11 cellular contexts compared by ENCODE assay signal in genomic region chr6:164062872-164063271, GRCh38.
"Had no signal": no experiment of that assay in that cellular context is flagged by ENCODE, and none has a peak within 500 bp of the region (broad histone marks: within the 10 kb centered on the region; RNA-seq: fewer than 3 reads in every experiment).

No MANE protein-coding gene starts in this region.

- H3K4me3 ChIP-seq: GM23248, GM23338, HAP-1 had no signal

- H3K4me1 ChIP-seq: HAP-1 had no signal

- ATAC-seq: GM23338, HCT116 had no signal

- H3K36me3 ChIP-seq: HAP-1 had no signal

- H2AFZ ChIP-seq: GM23248 had no signal

- DNase-seq: GM23248, GOT3, H7, H9, HCEC 1CT, HFFc6 had no signal

- H3K27ac ChIP-seq: GM23248 had no signal

- FAIRE-seq: H1, H54 had no signal

- H3K4me2 ChIP-seq: GM23338 had no signal

- H3K9ac ChIP-seq: GM23248 had no signal

- H3K9me3 ChIP-seq: HAP-1 had no signal
